In the genomic region with DNA sequence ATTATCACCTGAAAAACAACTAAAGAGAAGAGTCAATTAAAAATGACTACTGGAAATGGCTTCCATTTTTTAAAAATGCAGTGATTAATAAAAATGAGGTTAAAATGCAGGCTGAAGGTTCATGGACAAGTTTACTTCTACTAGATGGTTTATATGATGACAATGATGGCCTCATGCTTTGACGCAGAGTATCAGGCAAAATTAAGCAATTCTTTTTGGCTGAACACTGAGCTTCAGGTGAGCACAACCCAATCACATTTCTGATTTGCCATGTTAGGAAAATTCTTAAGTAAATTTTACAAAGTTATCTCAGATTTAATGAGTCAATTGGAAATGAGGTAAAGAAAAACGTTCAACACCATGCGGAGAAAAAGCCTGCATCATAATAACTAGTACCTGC, we compare ENCODE assay signal across 12 cellular contexts. TPM values are rescaled to one million over a fixed set of nuclear protein-coding genes. Genes with fewer than 3 reads are reported as not detected.
"Had no signal": no experiment of that assay in that cellular context is flagged by ENCODE, and none has a peak within 500 bp of the region (broad histone marks: within the 10 kb centered on the region; RNA-seq: fewer than 3 reads in every experiment).

No MANE protein-coding gene starts in this region.

- ATAC-seq: GM23338, HCT116 had no signal

- DNase-seq: GM23248, GOT3, H7, H9, HCEC 1CT, HFFc6 had no signal

- H3K27ac ChIP-seq: GM23248 had no signal

- H3K4me1 ChIP-seq: HAP-1 had no signal

- H3K9ac ChIP-seq: GM23248 had no signal

- H2AFZ ChIP-seq: GM23248 had no signal

- H3K4me2 ChIP-seq: GM23338 had no signal

- H3K9me3 ChIP-seq: HAP-1 had no signal

- FAIRE-seq: H1, H54 had no signal

- H3K36me3 ChIP-seq: HAP-1 had no signal

- H3K4me3 ChIP-seq: GM23248, GM23338, HAP-1 had no signal

RNA-seq across cellular contexts. Expression of a gene that starts 22.3 kb away (rescaled TPM):
- total RNA-seq: H1, H7, H9 had no signal

RNA-seq across cellular contexts. Expression of a gene that starts 22.4 kb away (rescaled TPM):
- total RNA-seq: H1, H4, H7, H9 had no signal
